8 cellular contexts compared by ENCODE assay signal in genomic region chr15:70569139-70569717, GRCh38.
A peak's percentile ranks its signal among the peaks of the same experiment; 100 is the strongest.
DNase-seq lines count a peak whose midpoint lies in the region; FAIRE-seq and TF ChIP-seq lines count a peak whose summit lies in the region.

No MANE protein-coding gene starts in this region.

- H3K27me3 Mint-ChIP-seq in progenitor cell of endocrine pancreas: peaks cover 30% of the 10 kb centered on the region

- no peak overlapping the region for H3K4me3 Mint-ChIP-seq in progenitor cell of endocrine pancreas (ENCODE audit: low read depth)

- FAIRE-seq in RCC 7860 (lab: Jason Lieb, UNC): no peak

- H3K9me3 Mint-ChIP-seq in progenitor cell of endocrine pancreas (ENCODE audit: low read depth): peaks cover 3% of the 10 kb centered on the region

- H3K36me3 Mint-ChIP-seq in progenitor cell of endocrine pancreas (ENCODE audit: insufficient read depth): peaks cover 2% of the 10 kb centered on the region

- no peaks in the 10 kb centered on the region for H3K4me1 Mint-ChIP-seq in progenitor cell of endocrine pancreas (ENCODE audit: low read depth)

- DNase-seq in DMS 273 (lab: John Stamatoyannopoulos, UW; ENCODE audit: unreplicated experiment) (peak; percentile 54), DMS 273 treated with DMSO at 0.1 percent for 48 hours (lab: John Stamatoyannopoulos, UW) (no peak), RCC 7860 (ENCODE audit: low spot score) (peak; percentile 27), fibroblast of gingiva (ENCODE audit: low read depth) (peak; percentile 81), progenitor cell of endocrine pancreas (ENCODE audit: low spot score, unreplicated experiment) (no peak), 8988T (no peak), NCI-H345 treated with DMSO at 0.1 percent for 48 hours (lab: John Stamatoyannopoulos, UW; ENCODE audit: unreplicated experiment) (no peak)
- no peak for DNase-seq in activated CD4-positive, CD25-positive, alpha-beta regulatory T cell treated with anti-CD3 and anti-CD28 coated beads, Interleukin-2, amount 50 U/mL, for 72 hours

- no peak overlapping the region for H3K27ac Mint-ChIP-seq in progenitor cell of endocrine pancreas

- TF ChIP-seq CTCF in progenitor cell of endocrine pancreas (IDR thresholded peaks at IDR 0.05; ENCODE audit: unreplicated experiment): peak; percentile 38

Comparison
In these comparisons a context has a peak if more than half of its experiments do, and no peak if none do; other contexts are left out.
1. DNase-seq: peak in DMS 273 (single experiment), RCC 7860 (single experiment) and fibroblast of gingiva (single experiment); none in DMS 273 treated with DMSO at 0.1 percent for 48 hours (single experiment), progenitor cell of endocrine pancreas (single experiment), 8988T (single experiment), activated CD4-positive, CD25-positive, alpha-beta regulatory T cell treated with anti-CD3 and anti-CD28 coated beads, Interleukin-2, amount 50 U/mL, for 72 hours (single experiment) and NCI-H345 treated with DMSO at 0.1 percent for 48 hours (single experiment).